ENCODE assay signal across 1 cellular context in genomic region chr6:57040011-57040410, GRCh38.
TF ChIP-seq lines count a peak whose summit lies in the region.

No MANE protein-coding gene starts in this region.

TF ChIP-seq in GM12878, 131 proteins besides CTCF, POLR2A, EP300 and RAD21:
- TF ChIP-seq CHD4 (IDR thresholded peaks at IDR 0.05), result no peak
- TF ChIP-seq PBX3 (IDR thresholded peaks at IDR 0.05; ENCODE audit: insufficient replicate concordance, low read depth, low read length), result no peak
- TF ChIP-seq YY1 (IDR thresholded peaks at IDR 0.05; ENCODE audit: low read depth, low read length), result no peak
- TF ChIP-seq RBBP5 (conservative IDR thresholded peaks at IDR 0.05), result no peak
- TF ChIP-seq TBL1XR1 (IDR thresholded peaks at IDR 0.05; ENCODE audit: low read depth, low read length), result no peak
- no peak for TF ChIP-seq ZBTB11 (CRISPR knock-in tag; IDR thresholded peaks at IDR 0.05)
- TF ChIP-seq SIN3A (IDR thresholded peaks at IDR 0.05; ENCODE audit: low read depth, low read length), result no peak
